Comparison of ENCODE assay signal across 8 cellular contexts in the genomic region with DNA sequence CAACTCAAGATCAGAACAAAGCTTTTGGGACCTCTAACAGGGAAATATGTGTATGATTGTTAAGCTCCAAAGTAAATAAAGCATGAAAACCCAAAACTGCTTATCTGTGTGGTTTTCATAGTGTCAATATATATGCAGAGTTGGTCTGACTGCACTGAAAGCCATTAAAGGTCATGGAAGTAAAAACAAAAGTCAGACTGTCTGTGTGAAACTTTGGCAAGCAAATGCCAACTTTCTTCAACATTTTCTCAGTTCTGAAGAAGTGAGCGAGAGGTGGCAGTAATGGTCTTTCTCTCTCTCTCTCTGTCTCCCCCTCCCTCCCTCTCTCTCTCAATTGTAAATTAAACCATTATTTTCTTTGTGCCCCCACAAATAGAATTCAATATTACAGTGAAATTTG.
DNase-seq lines count a peak whose midpoint lies in the region; ATAC-seq and TF ChIP-seq lines count a peak whose summit lies in the region.

No MANE protein-coding gene starts in this region.

- peak in 9 of 12 donors; percentile 22 to 57 (median 43) for TF ChIP-seq CTCF in heart left ventricle (IDR thresholded peaks at IDR 0.05)
- peak in 1 of 2 donors; percentile 60 for TF ChIP-seq CTCF in right atrium auricular region (IDR thresholded peaks at IDR 0.05)
- peak; percentile 7 to 38 (median 22) for TF ChIP-seq CTCF in right lobe of liver (IDR thresholded peaks at IDR 0.05)

- POLR2A ChIA-PET in activated CD4-positive, alpha-beta T cell treated with anti-CD3 and anti-CD28 coated beads, Interleukin-2, amount 10 ng/mL, durations not matched to agents 7 days and 5 days (lab: Charles Lee), result interaction anchor here (0.6 kb wide), 1 partner anchor 102 kb away, joined by 5 read pairs; no protein-coding TSS in a partner anchor

- intact Hi-C loops in heart left ventricle (cut with DNase I) (loop anchor here (2.0 to 10.0 kb wide), 8 partner anchors 98 to 212 kb away; partner anchors contain the start of gene S1PR1 (in 6 of the 10)), right lobe of liver (cut with DNase I) (no loop called here)

- H3K27ac ChIP-seq in heart left ventricle, result peak overlapping the region in 3 of 12 donors; percentile 23 to 33 (median 25)
- no peak overlapping the region for H3K27ac ChIP-seq in right atrium auricular region
- H3K27ac ChIP-seq in right lobe of liver, result peak overlapping the region in 1 of 3 donors; percentile 13
- no peak overlapping the region for H3K27ac ChIP-seq in SJCRH30

- WGBS in heart left ventricle, 4 donors, result 29 to 42% (median 30%) methylated on average over 1 of the region's 1 CpG
- WGBS in right lobe of liver (ENCODE audit: insufficient coverage, low coverage, low lambda C conversion rate, missing lambda C conversion rate), result 21% methylated on average over 1 of the region's 1 CpG

- no peak for TF ChIP-seq POLR2A in heart left ventricle (IDR thresholded peaks at IDR 0.05)
- no peak for TF ChIP-seq POLR2A in right lobe of liver (IDR thresholded peaks at IDR 0.05)

- CTCF ChIA-PET in activated CD4-positive, alpha-beta T cell treated with anti-CD3 and anti-CD28 coated beads, Interleukin-2, amount 10 ng/mL, durations not matched to agents 7 days and 5 days (lab: Charles Lee), result interaction anchor here (0.9 to 1.6 kb wide), 5 partner anchors 10 to 154 kb away, joined by 3 to 8 read pairs (median 3); no protein-coding TSS in a partner anchor

- ATAC-seq in heart left ventricle, result peak; percentile 34 to 68 (median 59)
- peak; percentile 51 for ATAC-seq in HG03095 (IDR thresholded peaks at IDR 0.05; ENCODE audit: unreplicated experiment)
- peak; percentile 64 to 81 (median 68) for ATAC-seq in right lobe of liver

- DNase-seq in heart left ventricle (no peak), right atrium auricular region (ENCODE audit: low spot score) (no peak), right lobe of liver (no peak), cortex of kidney (lab: John Stamatoyannopoulos, UW) (no peak), AG08395 (ENCODE audit: low spot score) (no peak), SJCRH30 (no peak)
- peak; percentile 57 for DNase-seq in activated CD4-positive, alpha-beta T cell treated with anti-CD3 and anti-CD28 coated beads, Interleukin-2, amount 10 ng/mL, durations not matched to agents 7 days and 5 days

- H3K27me3 Mint-ChIP-seq in activated CD4-positive, alpha-beta T cell treated with anti-CD3 and anti-CD28 coated beads, Interleukin-2, amount 10 ng/mL, durations not matched to agents 7 days and 5 days, result no peaks in the 10 kb centered on the region

- H3K9me3 ChIP-seq in heart left ventricle, result no peaks in the 10 kb centered on the region
- H3K9me3 ChIP-seq in right atrium auricular region, result no peaks in the 10 kb centered on the region
- no peaks in the 10 kb centered on the region for H3K9me3 ChIP-seq in right lobe of liver
- no peaks in the 10 kb centered on the region for H3K9me3 ChIP-seq in SJCRH30 (replicated peaks)

- H3K4me3 Mint-ChIP-seq in activated CD4-positive, alpha-beta T cell treated with anti-CD3 and anti-CD28 coated beads, Interleukin-2, amount 10 ng/mL, durations not matched to agents 7 days and 5 days, result peak overlapping the region; percentile 18

- no peak overlapping the region for H3K4me3 ChIP-seq in heart left ventricle
- H3K4me3 ChIP-seq in right atrium auricular region, result no peak overlapping the region
- no peak overlapping the region for H3K4me3 ChIP-seq in right lobe of liver
- H3K4me3 ChIP-seq in SJCRH30, result no peak overlapping the region

- H3K27ac Mint-ChIP-seq in activated CD4-positive, alpha-beta T cell treated with anti-CD3 and anti-CD28 coated beads, Interleukin-2, amount 10 ng/mL, durations not matched to agents 7 days and 5 days, result peak overlapping the region; percentile 83

- H3K36me3 ChIP-seq in heart left ventricle (no peaks in the 10 kb centered on the region), right atrium auricular region (no peaks in the 10 kb centered on the region), right lobe of liver (no peaks in the 10 kb centered on the region), SJCRH30 (no peaks in the 10 kb centered on the region)

- peaks cover 6% of the 10 kb centered on the region for H3K9me3 Mint-ChIP-seq in activated CD4-positive, alpha-beta T cell treated with anti-CD3 and anti-CD28 coated beads, Interleukin-2, amount 10 ng/mL, durations not matched to agents 7 days and 5 days

- peaks cover 0 to 38% (median 21%) of the 10 kb centered on the region in 12 donors for H3K4me1 ChIP-seq in heart left ventricle
- peaks cover 0 to 36% of the 10 kb centered on the region in 2 donors for H3K4me1 ChIP-seq in right atrium auricular region
- H3K4me1 ChIP-seq in right lobe of liver, result peaks cover 0 to 22% (median 6%) of the 10 kb centered on the region in 4 donors
- H3K4me1 ChIP-seq in SJCRH30, result peaks cover 27% of the 10 kb centered on the region

- H3K4me1 Mint-ChIP-seq in activated CD4-positive, alpha-beta T cell treated with anti-CD3 and anti-CD28 coated beads, Interleukin-2, amount 10 ng/mL, durations not matched to agents 7 days and 5 days, result peaks cover 69% of the 10 kb centered on the region

- H3K36me3 Mint-ChIP-seq in activated CD4-positive, alpha-beta T cell treated with anti-CD3 and anti-CD28 coated beads, Interleukin-2, amount 10 ng/mL, durations not matched to agents 7 days and 5 days (ENCODE audit: low read depth), result peaks cover 13% of the 10 kb centered on the region

- H3K27me3 ChIP-seq in heart left ventricle (no peaks in the 10 kb centered on the region), right atrium auricular region (no peaks in the 10 kb centered on the region), right lobe of liver (no peaks in the 10 kb centered on the region), SJCRH30 (no peaks in the 10 kb centered on the region)

Comparison
In these comparisons a context has a peak if more than half of its experiments do, and no peak if none do; other contexts are left out.
1. intact Hi-C loops: an anchor here in heart left ventricle (2.0 to 10.0 kb wide); none called in right lobe of liver.